In genomic region chr1:152495066-152495675, GRCh38 we compare ENCODE assay signal across 9 cellular contexts. TPM values are rescaled to one million over a fixed set of nuclear protein-coding genes. Genes with fewer than 3 reads are reported as not detected.
DNase-seq lines count a peak whose midpoint lies in the region; ATAC-seq, FAIRE-seq and TF ChIP-seq lines count a peak whose summit lies in the region.
"Had no signal": no experiment of that assay in that cellular context is flagged by ENCODE, and none has a peak within 500 bp of the region (broad histone marks: within the 10 kb centered on the region; RNA-seq: fewer than 3 reads in every experiment).

No MANE protein-coding gene starts in this region.

- ATAC-seq in activated naive CD8-positive, alpha-beta T cell treated with anti-CD3 and anti-CD28 coated beads, Interleukin-2, amount 50 U/mL, for 24 hours = no peak
- ATAC-seq in HG02884 (IDR thresholded peaks at IDR 0.05; ENCODE audit: unreplicated experiment) (no peak), psoas muscle (no peak)

- H3K4me3 Mint-ChIP-seq in activated naive CD8-positive, alpha-beta T cell treated with anti-CD3 and anti-CD28 coated beads, Interleukin-2, amount 50 U/mL, for 24 hours = no peak overlapping the region
- H3K4me3 Mint-ChIP-seq in activated naive CD8-positive, alpha-beta T cell treated with anti-CD3 and anti-CD28 coated beads for 36 hours = no peak overlapping the region
- H3K4me3 Mint-ChIP-seq in astrocyte (ENCODE audit: unreplicated experiment) = no peak overlapping the region

- H4K20me1 ChIP-seq in astrocyte (ENCODE audit: insufficient read depth, low read length) = no peaks in the 10 kb centered on the region

- no peaks in the 10 kb centered on the region for H3K4me1 Mint-ChIP-seq in activated naive CD8-positive, alpha-beta T cell treated with anti-CD3 and anti-CD28 coated beads, Interleukin-2, amount 50 U/mL, for 24 hours
- H3K4me1 Mint-ChIP-seq in activated naive CD8-positive, alpha-beta T cell treated with anti-CD3 and anti-CD28 coated beads for 36 hours = no peaks in the 10 kb centered on the region
- no peaks in the 10 kb centered on the region for H3K4me1 Mint-ChIP-seq in astrocyte (ENCODE audit: low read depth, unreplicated experiment)

- no peaks in the 10 kb centered on the region for H3K9me3 Mint-ChIP-seq in activated naive CD8-positive, alpha-beta T cell treated with anti-CD3 and anti-CD28 coated beads, Interleukin-2, amount 50 U/mL, for 24 hours
- no peaks in the 10 kb centered on the region for H3K9me3 Mint-ChIP-seq in activated naive CD8-positive, alpha-beta T cell treated with anti-CD3 and anti-CD28 coated beads for 36 hours
- no peaks in the 10 kb centered on the region for H3K9me3 Mint-ChIP-seq in astrocyte (ENCODE audit: unreplicated experiment)

- H3K9ac ChIP-seq in astrocyte (ENCODE audit: low read length) = no peak overlapping the region

- intact Hi-C loops in psoas muscle (cut with DNase I) = no loop called here

- 24 to 49% (median 25%) methylated on average over 4 of the region's 4 CpGs for WGBS in small intestine, 3 donors
- 27 to 36% (median 29%) methylated on average over 4 of the region's 4 CpGs for WGBS in psoas muscle, 3 donors

- H3K4me2 ChIP-seq in astrocyte (ENCODE audit: low read length) = no peak overlapping the region

- no peaks in the 10 kb centered on the region for H3K9me3 ChIP-seq in astrocyte (ENCODE audit: insufficient read depth, low read depth, low read length)
- no peaks in the 10 kb centered on the region for H3K9me3 ChIP-seq in small intestine (ENCODE audit: control insufficient read depth, low read depth)
- H3K9me3 ChIP-seq in psoas muscle = no peaks in the 10 kb centered on the region

- FAIRE-seq in astrocyte (lab: Jason Lieb, UNC) (no peak), small intestine (lab: Jason Lieb, UNC) (no peak)

- no peaks in the 10 kb centered on the region for H3K36me3 Mint-ChIP-seq in activated naive CD8-positive, alpha-beta T cell treated with anti-CD3 and anti-CD28 coated beads, Interleukin-2, amount 50 U/mL, for 24 hours (ENCODE audit: low read depth)
- H3K36me3 Mint-ChIP-seq in activated naive CD8-positive, alpha-beta T cell treated with anti-CD3 and anti-CD28 coated beads for 36 hours = no peaks in the 10 kb centered on the region
- H3K36me3 Mint-ChIP-seq in astrocyte (ENCODE audit: low read depth, unreplicated experiment) = no peaks in the 10 kb centered on the region

- H3K27ac ChIP-seq in astrocyte (ENCODE audit: low read depth, low read length) = no peak overlapping the region
- no peak overlapping the region for H3K27ac ChIP-seq in small intestine (ENCODE audit: low read depth in 1 of 2, low read length in 1 of 2)
- no peak overlapping the region for H3K27ac ChIP-seq in psoas muscle

- DNase-seq in activated naive CD8-positive, alpha-beta T cell treated with anti-CD3 and anti-CD28 coated beads, Interleukin-2, amount 50 U/mL, for 24 hours = peak; percentile 45
- DNase-seq in activated naive CD8-positive, alpha-beta T cell treated with anti-CD3 and anti-CD28 coated beads for 36 hours = no peak
- DNase-seq in LNCaP clone FGC (ENCODE audit: low read depth) (no peak), astrocyte (ENCODE audit: low read depth) (no peak), small intestine (peak; percentile 63), psoas muscle (no peak), COR-L47 (lab: John Stamatoyannopoulos, UW) (no peak)

- H3K27ac Mint-ChIP-seq in activated naive CD8-positive, alpha-beta T cell treated with anti-CD3 and anti-CD28 coated beads, Interleukin-2, amount 50 U/mL, for 24 hours = no peak overlapping the region
- H3K27ac Mint-ChIP-seq in activated naive CD8-positive, alpha-beta T cell treated with anti-CD3 and anti-CD28 coated beads for 36 hours = no peak overlapping the region
- no peak overlapping the region for H3K27ac Mint-ChIP-seq in astrocyte (ENCODE audit: unreplicated experiment)

- H3K27me3 Mint-ChIP-seq in activated naive CD8-positive, alpha-beta T cell treated with anti-CD3 and anti-CD28 coated beads, Interleukin-2, amount 50 U/mL, for 24 hours = peaks cover 10% of the 10 kb centered on the region
- peaks cover 26% of the 10 kb centered on the region for H3K27me3 Mint-ChIP-seq in activated naive CD8-positive, alpha-beta T cell treated with anti-CD3 and anti-CD28 coated beads for 36 hours
- peaks cover 7% of the 10 kb centered on the region for H3K27me3 Mint-ChIP-seq in astrocyte (ENCODE audit: low read depth, unreplicated experiment)

- no peaks in the 10 kb centered on the region for H3K36me3 ChIP-seq in astrocyte (ENCODE audit: insufficient read depth, low read length)
- no peaks in the 10 kb centered on the region for H3K36me3 ChIP-seq in small intestine (ENCODE audit: control insufficient read depth in 2 of 2, insufficient read depth in 2 of 2, low read length in 2 of 2)
- no peaks in the 10 kb centered on the region for H3K36me3 ChIP-seq in psoas muscle (ENCODE audit: insufficient read depth in 1 of 2, low read depth in 1 of 2)

- H3K4me3 ChIP-seq in LNCaP clone FGC (ENCODE audit: low read depth, low read length) (no peak overlapping the region), astrocyte (ENCODE audit: insufficient read depth, low read depth, low read length) (no peak overlapping the region), small intestine (ENCODE audit: low read depth in 1 of 2, low read length in 2 of 2) (no peak overlapping the region), psoas muscle (no peak overlapping the region)

- no peak overlapping the region for H2AFZ ChIP-seq in astrocyte (ENCODE audit: low read depth, low read length)

- H3K79me2 ChIP-seq in astrocyte (ENCODE audit: insufficient read depth, low read length) = no peaks in the 10 kb centered on the region

- no peaks in the 10 kb centered on the region for H3K4me1 ChIP-seq in astrocyte (ENCODE audit: insufficient read depth, low read length)
- no peaks in the 10 kb centered on the region for H3K4me1 ChIP-seq in small intestine (ENCODE audit: control insufficient read depth in 2 of 2, insufficient read depth in 1 of 2, low read depth in 1 of 2, low read length in 1 of 2)
- no peaks in the 10 kb centered on the region for H3K4me1 ChIP-seq in psoas muscle

- H3K27me3 ChIP-seq in astrocyte (ENCODE audit: insufficient read depth, low read length) = no peaks in the 10 kb centered on the region
- no peaks in the 10 kb centered on the region for H3K27me3 ChIP-seq in small intestine (ENCODE audit: control insufficient read depth in 2 of 2, insufficient read depth in 2 of 2, low read length in 2 of 2)
- H3K27me3 ChIP-seq in psoas muscle (ENCODE audit: insufficient read depth in 3 of 3, low read length in 2 of 3) = no peaks in the 10 kb centered on the region

- TF ChIP-seq CTCF in LNCaP clone FGC (IDR thresholded peaks at IDR 0.05; ENCODE audit: control insufficient read depth, extremely low read depth, insufficient read depth) (peak; percentile 73), astrocyte (IDR thresholded peaks at IDR 0.05; ENCODE audit: insufficient read depth, low read depth, low read length) (peak; percentile 28), psoas muscle (IDR thresholded peaks at IDR 0.05) (no peak)

RNA-seq across cellular contexts. Expression of gene LCE5A, which starts 15.4 kb away (rescaled TPM):
- not detected for total RNA-seq in activated naive CD8-positive, alpha-beta T cell treated with anti-CD3 and anti-CD28 coated beads for 36 hours
- total RNA-seq in astrocyte = not detected in 2 replicates
- not detected for polyA plus RNA-seq in small intestine
- not detected for total RNA-seq in psoas muscle
- not detected for polyA plus RNA-seq in psoas muscle
- total RNA-seq: renal cortical epithelial cell had no signal

RNA-seq across cellular contexts. Expression of gene CRCT1, which starts 19.1 kb away (rescaled TPM):
- total RNA-seq in activated naive CD8-positive, alpha-beta T cell treated with anti-CD3 and anti-CD28 coated beads for 36 hours = not detected
- total RNA-seq in astrocyte = not detected in 2 replicates
- polyA plus RNA-seq in small intestine = under 1 TPM in 1 of 3 donors, not detected in 2; 0.57 TPM
- not detected for total RNA-seq in psoas muscle
- not detected for polyA plus RNA-seq in psoas muscle
- total RNA-seq: renal cortical epithelial cell had no signal

Comparison
In these comparisons a context has a peak if more than half of its experiments do, and no peak if none do; other contexts are left out.
1. DNase-seq: peak in activated naive CD8-positive, alpha-beta T cell treated with anti-CD3 and anti-CD28 coated beads, Interleukin-2, amount 50 U/mL, for 24 hours (single experiment) and small intestine (single experiment); none in activated naive CD8-positive, alpha-beta T cell treated with anti-CD3 and anti-CD28 coated beads for 36 hours (single experiment), LNCaP clone FGC (single experiment), astrocyte (single experiment), psoas muscle (0 of 2) and COR-L47 (single experiment).